8 cellular contexts compared by ENCODE assay signal in the genomic region with DNA sequence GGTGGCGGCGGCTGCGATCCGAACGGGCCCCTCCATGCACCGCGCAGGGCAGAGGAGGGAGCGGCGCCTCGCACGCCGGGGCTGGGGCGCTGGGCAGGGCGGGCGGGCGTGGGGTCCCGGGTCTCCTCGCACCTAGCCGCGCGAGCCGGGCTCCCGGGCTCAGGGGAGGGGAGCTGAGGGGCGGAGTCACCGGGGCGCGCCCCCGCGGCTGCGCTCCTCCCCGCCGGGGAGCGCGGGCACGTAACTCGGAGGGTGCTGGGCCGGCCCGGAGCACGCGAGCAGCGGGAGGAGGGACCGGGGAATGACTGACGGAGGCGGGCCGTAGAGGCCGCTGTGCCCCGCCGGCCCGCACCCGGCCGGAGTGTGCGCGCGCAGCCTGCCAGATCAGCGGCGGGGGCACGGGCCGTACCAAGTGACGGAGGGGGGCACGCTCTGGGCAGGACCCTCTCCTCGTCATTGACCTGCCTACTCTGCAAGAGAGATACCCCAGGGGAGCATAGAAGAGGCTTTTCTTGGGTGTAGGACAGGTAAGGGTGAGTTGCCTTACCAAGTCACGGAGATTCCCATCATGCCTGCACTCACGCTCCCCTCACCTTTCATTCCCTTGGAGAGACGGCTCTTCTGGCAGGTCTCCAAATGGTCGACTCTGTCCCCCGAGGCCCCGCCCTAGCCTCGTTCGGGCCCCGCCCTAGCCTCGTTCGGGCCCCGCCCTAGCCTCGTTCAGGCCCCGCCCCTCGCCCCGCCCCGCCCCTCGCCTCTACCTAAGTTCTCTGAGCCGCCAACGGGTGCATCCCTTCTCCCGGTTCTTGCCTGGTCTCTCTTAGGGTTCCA. TPM values are rescaled to one million over a fixed set of nuclear protein-coding genes. Genes with fewer than 3 reads are reported as not detected.
A peak's percentile ranks its signal among the peaks of the same experiment; 100 is the strongest.
DNase-seq lines count a peak whose midpoint lies in the region; TF ChIP-seq lines count a peak whose summit lies in the region.

A gene with protein sequence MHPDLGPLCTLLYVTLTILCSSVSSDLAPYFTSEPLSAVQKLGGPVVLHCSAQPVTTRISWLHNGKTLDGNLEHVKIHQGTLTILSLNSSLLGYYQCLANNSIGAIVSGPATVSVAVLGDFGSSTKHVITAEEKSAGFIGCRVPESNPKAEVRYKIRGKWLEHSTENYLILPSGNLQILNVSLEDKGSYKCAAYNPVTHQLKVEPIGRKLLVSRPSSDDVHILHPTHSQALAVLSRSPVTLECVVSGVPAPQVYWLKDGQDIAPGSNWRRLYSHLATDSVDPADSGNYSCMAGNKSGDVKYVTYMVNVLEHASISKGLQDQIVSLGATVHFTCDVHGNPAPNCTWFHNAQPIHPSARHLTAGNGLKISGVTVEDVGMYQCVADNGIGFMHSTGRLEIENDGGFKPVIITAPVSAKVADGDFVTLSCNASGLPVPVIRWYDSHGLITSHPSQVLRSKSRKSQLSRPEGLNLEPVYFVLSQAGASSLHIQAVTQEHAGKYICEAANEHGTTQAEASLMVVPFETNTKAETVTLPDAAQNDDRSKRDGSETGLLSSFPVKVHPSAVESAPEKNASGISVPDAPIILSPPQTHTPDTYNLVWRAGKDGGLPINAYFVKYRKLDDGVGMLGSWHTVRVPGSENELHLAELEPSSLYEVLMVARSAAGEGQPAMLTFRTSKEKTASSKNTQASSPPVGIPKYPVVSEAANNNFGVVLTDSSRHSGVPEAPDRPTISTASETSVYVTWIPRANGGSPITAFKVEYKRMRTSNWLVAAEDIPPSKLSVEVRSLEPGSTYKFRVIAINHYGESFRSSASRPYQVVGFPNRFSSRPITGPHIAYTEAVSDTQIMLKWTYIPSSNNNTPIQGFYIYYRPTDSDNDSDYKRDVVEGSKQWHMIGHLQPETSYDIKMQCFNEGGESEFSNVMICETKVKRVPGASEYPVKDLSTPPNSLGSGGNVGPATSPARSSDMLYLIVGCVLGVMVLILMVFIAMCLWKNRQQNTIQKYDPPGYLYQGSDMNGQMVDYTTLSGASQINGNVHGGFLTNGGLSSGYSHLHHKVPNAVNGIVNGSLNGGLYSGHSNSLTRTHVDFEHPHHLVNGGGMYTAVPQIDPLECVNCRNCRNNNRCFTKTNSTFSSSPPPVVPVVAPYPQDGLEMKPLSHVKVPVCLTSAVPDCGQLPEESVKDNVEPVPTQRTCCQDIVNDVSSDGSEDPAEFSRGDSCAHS (N-terminal part only) (minus strand): TSS at position 188 of the 831 bp plus-strand sequence. CDS start 39,390 bp downstream, outside the sequence.

- H4K91ac ChIP-seq in H9 (ENCODE audit: insufficient read length, low read depth, low read length), result no peak within 1 kb of the TSS

- H3K27me3 ChIP-seq in H9 (ENCODE audit: insufficient read depth, low read length) (no peaks in the 10 kb centered on the region), Loucy (ENCODE audit: insufficient read depth, low read length, poor library complexity, severe bottlenecking) (no peaks in the 10 kb centered on the region)

- H3K4me1 Mint-ChIP-seq in H9, result peaks cover 28 to 40% of the 10 kb centered on the region in 2 experiments
- peaks cover 34% of the 10 kb centered on the region for H3K4me1 Mint-ChIP-seq in nephron

- no CpG with 5 or more reads among the region's 82 CpGs for WGBS in H9 (ENCODE audit: extremely low coverage, insufficient read length, low lambda C conversion rate)

- H4K5ac ChIP-seq in H9 (ENCODE audit: insufficient read length, low read depth, low read length), result peak within 1 kb of the TSS; percentile 75

- no peak within 1 kb of the TSS for H3K23ac ChIP-seq in H9 (ENCODE audit: insufficient read length, low read depth, low read length)

- no peak within 1 kb of the TSS for H2BK20ac ChIP-seq in H9 (ENCODE audit: low read depth, low read length, poor library complexity, severe bottlenecking)

- H3K27ac Mint-ChIP-seq in H9, result peak within 1 kb of the TSS; percentile 100
- H3K27ac Mint-ChIP-seq in nephron, result peak within 1 kb of the TSS; percentile 99 to 100 (median 100)

- H3K4ac ChIP-seq in H9 (ENCODE audit: low read depth, low read length), result no peak within 1 kb of the TSS; the same call in 1 of the 2 replicates

- H3K4me1 ChIP-seq in H9 (ENCODE audit: insufficient read depth, low read length) (peaks cover 4% of the 10 kb centered on the region; the same call in 1 of the 2 replicates), Loucy (ENCODE audit: insufficient read depth, low read length, poor library complexity, severe bottlenecking) (peaks cover 21% of the 10 kb centered on the region)

- no peaks in the 10 kb centered on the region; a peak in 1 of 7 replicates for H3K36me3 Mint-ChIP-seq in H9 (ENCODE audit: insufficient read depth in 1 of 3, low read depth in 3 of 3)
- H3K36me3 Mint-ChIP-seq in nephron (ENCODE audit: low read depth), result no peaks in the 10 kb centered on the region

- peak within 1 kb of the TSS; percentile 69 for H3K56ac ChIP-seq in H9 (ENCODE audit: insufficient read length, low read depth, low read length)

- peak within 1 kb of the TSS; percentile 93 for H3K14ac ChIP-seq in H9 (ENCODE audit: insufficient read depth, low read length)

- H3K4me3 ChIP-seq in Loucy (ENCODE audit: low read length, poor library complexity, severe bottlenecking), result peak within 1 kb of the TSS; percentile 83
- H3K4me3 ChIP-seq in fibroblast of pulmonary artery (replicated peaks; ENCODE audit: low read depth, low read length), result peak within 1 kb of the TSS; percentile 64

- peaks cover 4% of the 10 kb centered on the region for H3K27me3 Mint-ChIP-seq in H9 (ENCODE audit: low read depth)
- no peaks in the 10 kb centered on the region for H3K27me3 Mint-ChIP-seq in nephron (ENCODE audit: low read depth)

- no peaks in the 10 kb centered on the region for H3K36me3 ChIP-seq in Loucy (ENCODE audit: insufficient read depth, low read length)

- no peaks in the 10 kb centered on the region for H3K9me2 ChIP-seq in Loucy (replicated peaks; ENCODE audit: low read depth, low read length)

- peaks cover 7% of the 10 kb centered on the region; the same call in 1 of the 2 replicates for H3F3A ChIP-seq in Loucy (ENCODE audit: low read depth)

- H3K79me2 ChIP-seq in H9 (ENCODE audit: insufficient read depth, low read length) (no peaks in the 10 kb centered on the region), Loucy (ENCODE audit: insufficient read depth, low read length) (no peaks in the 10 kb centered on the region)

- peak within 1 kb of the TSS; percentile 82 for H2BK5ac ChIP-seq in H9 (ENCODE audit: insufficient read length, low read length)

- peak within 1 kb of the TSS; percentile 73 for H3K4me2 ChIP-seq in H9 (ENCODE audit: insufficient read depth, insufficient read length, low read length)
- H3K4me2 ChIP-seq in Loucy (ENCODE audit: low read depth, low read length, poor library complexity, severe bottlenecking), result peak within 1 kb of the TSS; percentile 96

- H2BK12ac ChIP-seq in H9 (ENCODE audit: insufficient read length, low read depth, low read length), result peak within 1 kb of the TSS; percentile 64

- peak within 1 kb of the TSS; percentile 68 to 88 for H3K4me3 Mint-ChIP-seq in H9
- peak within 1 kb of the TSS; percentile 90 to 97 (median 94) for H3K4me3 Mint-ChIP-seq in nephron

- H4K8ac ChIP-seq in H9 (replicated peaks; ENCODE audit: insufficient read length, low read depth, low read length), result no peak within 1 kb of the TSS

- peak within 1 kb of the TSS; percentile 51 for H2AFZ ChIP-seq in H9 (ENCODE audit: low read length)
- H2AFZ ChIP-seq in Loucy (ENCODE audit: low read length), result peak within 1 kb of the TSS; percentile 100

- TF ChIP-seq CTCF in H9 (conservative IDR thresholded peaks at IDR 0.05) (no peak), Loucy (conservative IDR thresholded peaks at IDR 0.05; ENCODE audit: low read length) (no peak), RWPE1 (conservative IDR thresholded peaks at IDR 0.05; ENCODE audit: low read depth) (no peak), fibroblast of pulmonary artery (IDR thresholded peaks at IDR 0.05; ENCODE audit: low read length, missing control alignments) (no peak), nephron (IDR thresholded peaks at IDR 0.05; ENCODE audit: unreplicated experiment in 3 of 3) (no peak)

- H2AK5ac ChIP-seq in H9 (ENCODE audit: insufficient read length, low read length), result no peak within 1 kb of the TSS

- POLR2A ChIA-PET in RWPE1 (lab: Yijun Ruan, JAX; ENCODE audit: low non-redundant PET), result interaction anchor here (0.5 kb wide), 1 partner anchor 796 kb away, joined by 3 read pairs; no protein-coding TSS in a partner anchor

- no peak within 1 kb of the TSS for H2BK15ac ChIP-seq in H9 (ENCODE audit: low read depth, low read length)

- no peak within 1 kb of the TSS for H3T11ph ChIP-seq in H9 (ENCODE audit: low read length)

- no peaks in the 10 kb centered on the region for H4K20me1 ChIP-seq in H9 (ENCODE audit: control insufficient read depth, insufficient read depth, insufficient read length)
- no peaks in the 10 kb centered on the region for H4K20me1 ChIP-seq in Loucy (ENCODE audit: insufficient read depth, low read length, poor library complexity, severe bottlenecking)

- H3K9me3 Mint-ChIP-seq in H9, result no peaks in the 10 kb centered on the region
- H3K9me3 Mint-ChIP-seq in nephron, result no peaks in the 10 kb centered on the region

- DNase-seq in EH (ENCODE audit: low read depth) (peak; percentile 92), H9 (peak; percentile 93), RWPE1 (ENCODE audit: low spot score) (peak; percentile 100), fibroblast of pulmonary artery (ENCODE audit: low read depth) (peak; percentile 92)
- DNase-seq in activated T-helper 9 cell treated with anti-CD3 and anti-CD28 coated beads, Interleukin-2, amount 50 U/mL, for 16 hours (ENCODE audit: low read depth), result peak; percentile 88
- DNase-seq in stimulated activated naive CD4-positive, alpha-beta T cell treated with Interleukin-2 at 50 U/mL for 16 hours (lab: John Stamatoyannopoulos, UW), result peak; percentile 87

- peak within 1 kb of the TSS; percentile 97 for H3K18ac ChIP-seq in H9 (ENCODE audit: insufficient read length, low read depth, low read length)

- H3K9me3 ChIP-seq in H9 (ENCODE audit: control insufficient read depth, low read depth, low read length) (no peaks in the 10 kb centered on the region), Loucy (ENCODE audit: insufficient read depth, low read depth, low read length) (no peaks in the 10 kb centered on the region)

- H3K79me1 ChIP-seq in H9 (ENCODE audit: insufficient read depth, low read depth, low read length, poor library complexity, severe bottlenecking), result no peaks in the 10 kb centered on the region

- peak within 1 kb of the TSS; percentile 58 for H2BK120ac ChIP-seq in H9 (ENCODE audit: low read depth, low read length, poor library complexity, severe bottlenecking)

- peak within 1 kb of the TSS; percentile 23 for H3K27ac ChIP-seq in H9 (ENCODE audit: insufficient read length, low read depth, low read length)
- peak within 1 kb of the TSS; percentile 82 for H3K27ac ChIP-seq in RWPE1

- H3K9ac ChIP-seq in H9 (ENCODE audit: extremely low read depth, insufficient read length, low read length), result peak within 1 kb of the TSS; percentile 98
- peak within 1 kb of the TSS; percentile 71 for H3K9ac ChIP-seq in Loucy (ENCODE audit: low read depth, low read length, poor library complexity, severe bottlenecking)

- CTCF ChIA-PET in RWPE1 (lab: Yijun Ruan, JAX), result interaction anchor here (1.1 kb wide), 1 partner anchor 123 kb away, joined by 5 read pairs; no protein-coding TSS in a partner anchor

- H3K23me2 ChIP-seq in H9 (ENCODE audit: insufficient read length, low read depth, low read length, poor library complexity, severe bottlenecking), result peaks cover 8% of the 10 kb centered on the region

RNA-seq across cellular contexts. Expression of the gene that starts here (rescaled TPM):
- 16.0 and 17.2 TPM in 2 replicates for total RNA-seq in H9 (2021)

Comparison
In these comparisons a context has a peak if more than half of its experiments do, and no peak if none do; other contexts are left out.
1. Peak in every context shown above with its lines: DNase-seq, H3K4me3 ChIP-seq and H3K27ac ChIP-seq.